18 cellular contexts compared by ENCODE assay signal in genomic region chr17:46141645-46142044, GRCh38. TPM values are rescaled to one million over a fixed set of nuclear protein-coding genes. Genes with fewer than 3 reads are reported as not detected.
A peak's percentile ranks its signal among the peaks of the same experiment; 100 is the strongest.
DNase-seq lines count a peak whose midpoint lies in the region; ATAC-seq and TF ChIP-seq lines count a peak whose summit lies in the region.
"Had no signal": no experiment of that assay in that cellular context is flagged by ENCODE, and none has a peak within 500 bp of the region (broad histone marks: within the 10 kb centered on the region; RNA-seq: fewer than 3 reads in every experiment).

No MANE protein-coding gene starts in this region.

- no peaks in the 10 kb centered on the region for H3K9me3 Mint-ChIP-seq in stimulated activated naive CD8-positive, alpha-beta T cell treated with anti-CD3 and anti-CD28 coated beads, Interleukin-15, Interleukin-2, amounts not matched to agents 100 ng/mL and 50 ng/mL, for 24 hours
- H3K9me3 Mint-ChIP-seq in dendritic cell treated with granulocyte-macrophage colony-stimulating factor and Interleukin-4, amounts not matched to agents 40 ng/mL and 50 ng/mL, for 4 days = no peaks in the 10 kb centered on the region
- peaks cover 4% of the 10 kb centered on the region for H3K9me3 Mint-ChIP-seq in osteocyte (ENCODE audit: unreplicated experiment)
- no peaks in the 10 kb centered on the region for H3K9me3 Mint-ChIP-seq in activated CD4-positive, alpha-beta memory T cell treated with anti-CD3 and anti-CD28 coated beads for 36 hours
- H3K9me3 Mint-ChIP-seq: activated naive CD4-positive, alpha-beta T cell treated with anti-CD3 and anti-CD28 coated beads, Interleukin-2, amount 10 ng/mL, durations not matched to agents 7 days and 5 days had no signal

- no peaks in the 10 kb centered on the region for H3K27me3 Mint-ChIP-seq in stimulated activated naive CD8-positive, alpha-beta T cell treated with anti-CD3 and anti-CD28 coated beads, Interleukin-15, Interleukin-2, amounts not matched to agents 100 ng/mL and 50 ng/mL, for 24 hours
- H3K27me3 Mint-ChIP-seq in dendritic cell treated with granulocyte-macrophage colony-stimulating factor and Interleukin-4, amounts not matched to agents 40 ng/mL and 50 ng/mL, for 4 days = no peaks in the 10 kb centered on the region
- H3K27me3 Mint-ChIP-seq in osteocyte (ENCODE audit: unreplicated experiment) = no peaks in the 10 kb centered on the region
- no peaks in the 10 kb centered on the region for H3K27me3 Mint-ChIP-seq in activated CD4-positive, alpha-beta memory T cell treated with anti-CD3 and anti-CD28 coated beads for 36 hours
- H3K27me3 Mint-ChIP-seq: activated naive CD4-positive, alpha-beta T cell treated with anti-CD3 and anti-CD28 coated beads, Interleukin-2, amount 10 ng/mL, durations not matched to agents 7 days and 5 days had no signal

- H3K27ac Mint-ChIP-seq in stimulated activated naive CD8-positive, alpha-beta T cell treated with anti-CD3 and anti-CD28 coated beads, Interleukin-15, Interleukin-2, amounts not matched to agents 100 ng/mL and 50 ng/mL, for 24 hours = peak overlapping the region; percentile 6
- peak overlapping the region; percentile 69 for H3K27ac Mint-ChIP-seq in dendritic cell treated with granulocyte-macrophage colony-stimulating factor and Interleukin-4, amounts not matched to agents 40 ng/mL and 50 ng/mL, for 4 days
- H3K27ac Mint-ChIP-seq in osteocyte (ENCODE audit: unreplicated experiment) = no peak overlapping the region
- no peak overlapping the region for H3K27ac Mint-ChIP-seq in activated CD4-positive, alpha-beta memory T cell treated with anti-CD3 and anti-CD28 coated beads for 36 hours
- H3K27ac Mint-ChIP-seq: activated naive CD4-positive, alpha-beta T cell treated with anti-CD3 and anti-CD28 coated beads, Interleukin-2, amount 10 ng/mL, durations not matched to agents 7 days and 5 days had no signal

- DNase-seq in stimulated activated naive CD8-positive, alpha-beta T cell treated with anti-CD3 and anti-CD28 coated beads, Interleukin-15, Interleukin-2, amounts not matched to agents 100 U/mL and 50 U/mL, for 24 hours = no peak
- DNase-seq in NOMO-1 treated with dmso at 0.1 percent for 144 hours (lab: John Stamatoyannopoulos, UW; ENCODE audit: unreplicated experiment) (peak; percentile 32), osteocyte (ENCODE audit: extremely low spot score, unreplicated experiment) (no peak), NCI-H1417 (lab: John Stamatoyannopoulos, UW) (no peak)
- DNase-seq in activated CD4-positive, alpha-beta memory T cell treated with anti-CD3 and anti-CD28 coated beads for 36 hours = no peak
- DNase-seq: activated naive CD4-positive, alpha-beta T cell treated with anti-CD3 and anti-CD28 coated beads, Interleukin-2, amount 10 ng/mL, durations not matched to agents 7 days and 5 days; esophagus squamous epithelium; glutamatergic neuron; mesenchymal stem cell; MM.1S; NCI-H2081 treated with DMSO at 0.1 percent for 48 hours; RPMI8226; substantia nigra; T-helper 1 cell had no signal

- POLR2A ChIA-PET in activated CD4-positive, alpha-beta memory T cell treated with anti-CD3 and anti-CD28 coated beads for 36 hours (lab: Charles Lee) = no interaction called here

- ATAC-seq in stimulated activated naive CD8-positive, alpha-beta T cell treated with anti-CD3 and anti-CD28 coated beads, Interleukin-15, Interleukin-2, amounts not matched to agents 100 U/mL and 50 U/mL, for 24 hours = no peak
- no peak for ATAC-seq in HG02623 (IDR thresholded peaks at IDR 0.05; ENCODE audit: unreplicated experiment)
- ATAC-seq: HCT116 had no signal

- CTCF ChIA-PET in activated CD4-positive, alpha-beta memory T cell treated with anti-CD3 and anti-CD28 coated beads for 36 hours (lab: Charles Lee) = interaction anchor here (0.7 kb wide), 1 partner anchor 145 kb away, joined by 3 read pairs; no protein-coding TSS in a partner anchor

- intact Hi-C loops in dendritic cell treated with granulocyte-macrophage colony-stimulating factor and Interleukin-4, amounts not matched to agents 40 ng/mL and 50 ng/mL, for 4 days (cut with micrococcal nuclease) = no loop called here
- intact Hi-C loops in activated CD4-positive, alpha-beta memory T cell treated with anti-CD3 and anti-CD28 coated beads for 36 hours (cut with micrococcal nuclease) = loop anchor here (5.0 kb wide), 1 partner anchor 39 kb away; no protein-coding TSS in a partner anchor

- no peak for TF ChIP-seq CTCF in osteocyte (IDR thresholded peaks at IDR 0.05)

- H3K4me1 Mint-ChIP-seq in stimulated activated naive CD8-positive, alpha-beta T cell treated with anti-CD3 and anti-CD28 coated beads, Interleukin-15, Interleukin-2, amounts not matched to agents 100 ng/mL and 50 ng/mL, for 24 hours (ENCODE audit: low read depth) = peaks cover 96% of the 10 kb centered on the region
- H3K4me1 Mint-ChIP-seq in dendritic cell treated with granulocyte-macrophage colony-stimulating factor and Interleukin-4, amounts not matched to agents 40 ng/mL and 50 ng/mL, for 4 days (ENCODE audit: low read depth) = peaks cover 92% of the 10 kb centered on the region
- H3K4me1 Mint-ChIP-seq in osteocyte (ENCODE audit: unreplicated experiment) = peaks cover 51% of the 10 kb centered on the region
- H3K4me1 Mint-ChIP-seq in activated CD4-positive, alpha-beta memory T cell treated with anti-CD3 and anti-CD28 coated beads for 36 hours (ENCODE audit: low read depth) = peaks cover 90% of the 10 kb centered on the region

- no peak overlapping the region for H3K4me3 Mint-ChIP-seq in stimulated activated naive CD8-positive, alpha-beta T cell treated with anti-CD3 and anti-CD28 coated beads, Interleukin-15, Interleukin-2, amounts not matched to agents 100 ng/mL and 50 ng/mL, for 24 hours
- H3K4me3 Mint-ChIP-seq in dendritic cell treated with granulocyte-macrophage colony-stimulating factor and Interleukin-4, amounts not matched to agents 40 ng/mL and 50 ng/mL, for 4 days = peak overlapping the region; percentile 6
- no peak overlapping the region for H3K4me3 Mint-ChIP-seq in osteocyte (ENCODE audit: unreplicated experiment)
- no peak overlapping the region for H3K4me3 Mint-ChIP-seq in activated CD4-positive, alpha-beta memory T cell treated with anti-CD3 and anti-CD28 coated beads for 36 hours
- H3K4me3 Mint-ChIP-seq: activated naive CD4-positive, alpha-beta T cell treated with anti-CD3 and anti-CD28 coated beads, Interleukin-2, amount 10 ng/mL, durations not matched to agents 7 days and 5 days had no signal

- peaks cover 20% of the 10 kb centered on the region for H3K36me3 Mint-ChIP-seq in stimulated activated naive CD8-positive, alpha-beta T cell treated with anti-CD3 and anti-CD28 coated beads, Interleukin-15, Interleukin-2, amounts not matched to agents 100 ng/mL and 50 ng/mL, for 24 hours (ENCODE audit: low read depth)
- H3K36me3 Mint-ChIP-seq in dendritic cell treated with granulocyte-macrophage colony-stimulating factor and Interleukin-4, amounts not matched to agents 40 ng/mL and 50 ng/mL, for 4 days (ENCODE audit: low read depth) = no peaks in the 10 kb centered on the region
- peaks cover 12% of the 10 kb centered on the region for H3K36me3 Mint-ChIP-seq in osteocyte (ENCODE audit: unreplicated experiment)
- H3K36me3 Mint-ChIP-seq in activated CD4-positive, alpha-beta memory T cell treated with anti-CD3 and anti-CD28 coated beads for 36 hours = peaks cover 1% of the 10 kb centered on the region

RNA-seq across cellular contexts. Expression of gene KANSL1, which starts 51.6 kb away (rescaled TPM):
- 99.0 and 102 TPM in 2 replicates for total RNA-seq in osteocyte
- total RNA-seq in activated CD4-positive, alpha-beta memory T cell treated with anti-CD3 and anti-CD28 coated beads for 36 hours = 10 to 100 TPM; 57.3 to 63.8 TPM

Comparison
In these comparisons a context has a peak if more than half of its experiments do, and no peak if none do; other contexts are left out.
1. H3K27ac Mint-ChIP-seq: peak in stimulated activated naive CD8-positive, alpha-beta T cell treated with anti-CD3 and anti-CD28 coated beads, Interleukin-15, Interleukin-2, amounts not matched to agents 100 ng/mL and 50 ng/mL, for 24 hours (single experiment) and dendritic cell treated with granulocyte-macrophage colony-stimulating factor and Interleukin-4, amounts not matched to agents 40 ng/mL and 50 ng/mL, for 4 days (single experiment); none in osteocyte (single experiment) and activated CD4-positive, alpha-beta memory T cell treated with anti-CD3 and anti-CD28 coated beads for 36 hours (single experiment).